18 cellular contexts compared by ENCODE assay signal in genomic region chr10:119973261-119973660, GRCh38.
A peak's percentile ranks its signal among the peaks of the same experiment; 100 is the strongest.
DNase-seq lines count a peak whose midpoint lies in the region; ATAC-seq and TF ChIP-seq lines count a peak whose summit lies in the region.
"Had no signal": no experiment of that assay in that cellular context is flagged by ENCODE, and none has a peak within 500 bp of the region (broad histone marks: within the 10 kb centered on the region; RNA-seq: fewer than 3 reads in every experiment).

No MANE protein-coding gene starts in this region.

- H3K36me3 Mint-ChIP-seq in WTC11: no peaks in the 10 kb centered on the region
- H3K36me3 Mint-ChIP-seq: activated CD8-positive, alpha-beta memory T cell treated with anti-CD3 and anti-CD28 coated beads, Interleukin-2, amount 10 ng/mL, durations not matched to agents 7 days and 5 days had no signal

- no peak overlapping the region for H4K8ac ChIP-seq in mesendoderm (ENCODE audit: low read depth, low read length)

- H3K9me3 ChIP-seq in GM23248 (ENCODE audit: low read depth) (no peaks in the 10 kb centered on the region), Loucy (ENCODE audit: insufficient read depth, low read depth, low read length) (no peaks in the 10 kb centered on the region)
- H3K9me3 ChIP-seq: sigmoid colon, thoracic aorta had no signal

- H2BK120ac ChIP-seq in mesendoderm (ENCODE audit: low read depth, low read length): no peak overlapping the region

- H2AFZ ChIP-seq in GM23248 (no peak overlapping the region), Loucy (ENCODE audit: low read length) (0 out of 2 replicates have a peak overlapping the region, but pooled peaks have one; percentile 43)
- H2AFZ ChIP-seq: hepatocyte had no signal

- TF ChIP-seq CTCF in Loucy (conservative IDR thresholded peaks at IDR 0.05; ENCODE audit: low read length) (no peak), WTC11 (IDR thresholded peaks at IDR 0.05) (no peak)

- H2AK5ac ChIP-seq in mesendoderm (ENCODE audit: low read length): no peak overlapping the region

- H3K4me1 ChIP-seq in GM23248 (ENCODE audit: insufficient read depth): no peaks in the 10 kb centered on the region
- no peaks in the 10 kb centered on the region for H3K4me1 ChIP-seq in Loucy (ENCODE audit: insufficient read depth, low read length, poor library complexity, severe bottlenecking)
- H3K4me1 ChIP-seq in mesendoderm (ENCODE audit: control insufficient read depth, low read depth, low read length): no peaks in the 10 kb centered on the region

- CTCF ChIA-PET in WTC11 (lab: Charles Lee): no interaction called here

- H3K27me3 Mint-ChIP-seq in WTC11 (ENCODE audit: low read depth): no peaks in the 10 kb centered on the region; the same call in 1 of the 2 replicates

- H3K27ac ChIP-seq in GM23248: no peak overlapping the region
- H3K27ac ChIP-seq in mesendoderm (ENCODE audit: low read depth, low read length): no peak overlapping the region
- H3K27ac ChIP-seq: hepatocyte, KMS-11, sigmoid colon, thoracic aorta had no signal

- in situ Hi-C loops in GM23248 (cut with MboI): no loop called here

- POLR2A ChIA-PET in WTC11 (lab: Charles Lee): no interaction called here

- H2BK5ac ChIP-seq in mesendoderm (ENCODE audit: low read length): no peak overlapping the region

- no peak overlapping the region for H3K56ac ChIP-seq in mesendoderm (ENCODE audit: low read length)

- H3K36me3 ChIP-seq in GM23248 (ENCODE audit: low read depth): no peaks in the 10 kb centered on the region
- H3K36me3 ChIP-seq in Loucy (ENCODE audit: insufficient read depth, low read length): no peaks in the 10 kb centered on the region
- no peaks in the 10 kb centered on the region for H3K36me3 ChIP-seq in mesendoderm (ENCODE audit: control insufficient read depth, insufficient read depth, low read length)
- H3K36me3 ChIP-seq: sigmoid colon, thoracic aorta had no signal

- no peaks in the 10 kb centered on the region for H3K4me1 Mint-ChIP-seq in WTC11
- H3K4me1 Mint-ChIP-seq: activated CD8-positive, alpha-beta memory T cell treated with anti-CD3 and anti-CD28 coated beads, Interleukin-2, amount 10 ng/mL, durations not matched to agents 7 days and 5 days had no signal

- H3K23ac ChIP-seq in mesendoderm (ENCODE audit: low read length): no peak overlapping the region

- H3K79me2 ChIP-seq in GM23248 (ENCODE audit: insufficient read depth) (no peaks in the 10 kb centered on the region), Loucy (ENCODE audit: insufficient read depth, low read length) (no peaks in the 10 kb centered on the region), mesendoderm (ENCODE audit: control insufficient read depth, insufficient read depth, low read length) (no peaks in the 10 kb centered on the region)
- H3K79me2 ChIP-seq: hepatocyte had no signal

- H4K20me1 ChIP-seq in GM23248 (ENCODE audit: insufficient read depth) (no peaks in the 10 kb centered on the region), Loucy (ENCODE audit: insufficient read depth, low read length, poor library complexity, severe bottlenecking) (no peaks in the 10 kb centered on the region)

- no peak overlapping the region for H4K5ac ChIP-seq in mesendoderm (ENCODE audit: low read length)

- no peak overlapping the region for H3K4me3 Mint-ChIP-seq in WTC11
- H3K4me3 Mint-ChIP-seq: activated CD8-positive, alpha-beta memory T cell treated with anti-CD3 and anti-CD28 coated beads, Interleukin-2, amount 10 ng/mL, durations not matched to agents 7 days and 5 days had no signal

- H3K9ac ChIP-seq in GM23248: no peak overlapping the region
- H3K9ac ChIP-seq in Loucy (ENCODE audit: low read depth, low read length, poor library complexity, severe bottlenecking): no peak overlapping the region
- H3K9ac ChIP-seq in mesendoderm (ENCODE audit: low read length): no peak overlapping the region
- H3K9ac ChIP-seq: KMS-11 had no signal

- H3K9me2 ChIP-seq in GM23248 (ENCODE audit: insufficient read depth) (no peaks in the 10 kb centered on the region), Loucy (replicated peaks; ENCODE audit: low read depth, low read length) (no peaks in the 10 kb centered on the region)

- H3K4me2 ChIP-seq in GM23248 (ENCODE audit: unreplicated experiment) (no peak overlapping the region), Loucy (ENCODE audit: low read depth, low read length, poor library complexity, severe bottlenecking) (no peak overlapping the region), mesendoderm (ENCODE audit: low read length) (no peak overlapping the region)
- H3K4me2 ChIP-seq: hepatocyte, KMS-11 had no signal

- WGBS in GM23248 (ENCODE audit: low coverage in 1 of 2, low lambda C conversion rate in 2 of 2, missing lambda C conversion rate in 2 of 2), 2 experiments: 24 to 38% methylated on average over 5 of the region's 5 CpGs
- no CpG with 5 or more reads among the region's 5 CpGs for WGBS in mesendoderm (ENCODE audit: extremely low coverage, insufficient coverage, low lambda C conversion rate)

- H3K79me1 ChIP-seq in mesendoderm (ENCODE audit: low read length): no peaks in the 10 kb centered on the region

- ATAC-seq in WTC11: peak; percentile 39; the same call in 1 of the 2 replicates
- ATAC-seq in HG03342 (IDR thresholded peaks at IDR 0.05; ENCODE audit: unreplicated experiment): no peak
- ATAC-seq: activated CD8-positive, alpha-beta memory T cell treated with anti-CD3 and anti-CD28 coated beads, Interleukin-2, amount 10 ng/mL, durations not matched to agents 7 days and 5 days; esophagus mucosa had no signal

- no peaks in the 10 kb centered on the region for H3F3A ChIP-seq in GM23248 (ENCODE audit: insufficient read depth)
- H3F3A ChIP-seq in Loucy (ENCODE audit: low read depth): no peaks in the 10 kb centered on the region

- H3K27me3 ChIP-seq in GM23248 (replicated peaks; ENCODE audit: insufficient read depth): no peaks in the 10 kb centered on the region
- no peaks in the 10 kb centered on the region for H3K27me3 ChIP-seq in Loucy (ENCODE audit: insufficient read depth, low read length, poor library complexity, severe bottlenecking)
- no peaks in the 10 kb centered on the region for H3K27me3 ChIP-seq in mesendoderm (ENCODE audit: insufficient read depth, low read length, poor library complexity)
- H3K27me3 ChIP-seq: hepatocyte, sigmoid colon had no signal

- H3K27ac Mint-ChIP-seq in WTC11: no peak overlapping the region
- H3K27ac Mint-ChIP-seq: activated CD8-positive, alpha-beta memory T cell treated with anti-CD3 and anti-CD28 coated beads, Interleukin-2, amount 10 ng/mL, durations not matched to agents 7 days and 5 days had no signal

- DNase-seq in GM23248 (peak; percentile 10), WTC11 (ENCODE audit: low spot score) (no peak), mesendoderm (peak; percentile 36), T-helper 9 cell (no peak), NCI-H2171 (lab: John Stamatoyannopoulos, UW) (no peak)
- DNase-seq: activated CD4-positive, CD25-positive, alpha-beta regulatory T cell; activated CD8-positive, alpha-beta memory T cell treated with anti-CD3 and anti-CD28 coated beads, Interleukin-2, amount 10 ng/mL, durations not matched to agents 7 days and 5 days; activated naive CD4-positive, alpha-beta T cell treated with Interleukin-2 at 50 U/mL for 16 hours; C1 segment of cervical spinal cord; NCI-H187; NCI-H526 treated with DMSO at 0.1 percent for 48 hours; sigmoid colon had no signal

- peaks cover 4% of the 10 kb centered on the region for H3K9me3 Mint-ChIP-seq in WTC11

- no peak overlapping the region for H2BK15ac ChIP-seq in mesendoderm (replicated peaks; ENCODE audit: low read depth)

- H3K4me3 ChIP-seq in GM23248 (no peak overlapping the region), Loucy (ENCODE audit: low read length, poor library complexity, severe bottlenecking) (no peak overlapping the region), mesendoderm (ENCODE audit: low read length) (no peak overlapping the region)
- H3K4me3 ChIP-seq: hepatocyte, sigmoid colon, thoracic aorta had no signal

- H3K18ac ChIP-seq in mesendoderm (ENCODE audit: low read length): no peak overlapping the region

- no peak overlapping the region for H3K4ac ChIP-seq in mesendoderm (ENCODE audit: low read depth, low read length)

TF ChIP-seq in WTC11, 78 proteins besides CTCF, POLR2A, EP300 and RAD21 (continues in another document):
- TF ChIP-seq FOXK1 (CRISPR knock-in tag; IDR thresholded peaks at IDR 0.05): no peak
- no peak for TF ChIP-seq ELF4 (CRISPR knock-in tag; IDR thresholded peaks at IDR 0.05; ENCODE audit: low read depth)
- no peak for TF ChIP-seq ATF3 (CRISPR knock-in tag; conservative IDR thresholded peaks at IDR 0.05)
- TF ChIP-seq TCF7 (CRISPR knock-in tag; IDR thresholded peaks at IDR 0.05; ENCODE audit: low read depth): no peak
- TF ChIP-seq TP53 (CRISPR knock-in tag; IDR thresholded peaks at IDR 0.05): no peak
- no peak for TF ChIP-seq NFATC4 (CRISPR knock-in tag; IDR thresholded peaks at IDR 0.05)
- no peak for TF ChIP-seq RELA (CRISPR knock-in tag; IDR thresholded peaks at IDR 0.05; ENCODE audit: borderline replicate concordance)
- TF ChIP-seq KAT7 (CRISPR knock-in tag; IDR thresholded peaks at IDR 0.05; ENCODE audit: borderline replicate concordance): no peak
- TF ChIP-seq SP1 (CRISPR knock-in tag; conservative IDR thresholded peaks at IDR 0.05): no peak
- no peak for TF ChIP-seq AR (CRISPR knock-in tag; IDR thresholded peaks at IDR 0.05)

Comparison
In these comparisons a context has a peak if more than half of its experiments do, and no peak if none do; other contexts are left out.
1. DNase-seq: peak in GM23248 (single experiment) and mesendoderm (single experiment); none in WTC11 (single experiment), T-helper 9 cell (single experiment) and NCI-H2171 (single experiment).